Comparison of ENCODE assay signal across 8 cellular contexts in the genomic region with DNA sequence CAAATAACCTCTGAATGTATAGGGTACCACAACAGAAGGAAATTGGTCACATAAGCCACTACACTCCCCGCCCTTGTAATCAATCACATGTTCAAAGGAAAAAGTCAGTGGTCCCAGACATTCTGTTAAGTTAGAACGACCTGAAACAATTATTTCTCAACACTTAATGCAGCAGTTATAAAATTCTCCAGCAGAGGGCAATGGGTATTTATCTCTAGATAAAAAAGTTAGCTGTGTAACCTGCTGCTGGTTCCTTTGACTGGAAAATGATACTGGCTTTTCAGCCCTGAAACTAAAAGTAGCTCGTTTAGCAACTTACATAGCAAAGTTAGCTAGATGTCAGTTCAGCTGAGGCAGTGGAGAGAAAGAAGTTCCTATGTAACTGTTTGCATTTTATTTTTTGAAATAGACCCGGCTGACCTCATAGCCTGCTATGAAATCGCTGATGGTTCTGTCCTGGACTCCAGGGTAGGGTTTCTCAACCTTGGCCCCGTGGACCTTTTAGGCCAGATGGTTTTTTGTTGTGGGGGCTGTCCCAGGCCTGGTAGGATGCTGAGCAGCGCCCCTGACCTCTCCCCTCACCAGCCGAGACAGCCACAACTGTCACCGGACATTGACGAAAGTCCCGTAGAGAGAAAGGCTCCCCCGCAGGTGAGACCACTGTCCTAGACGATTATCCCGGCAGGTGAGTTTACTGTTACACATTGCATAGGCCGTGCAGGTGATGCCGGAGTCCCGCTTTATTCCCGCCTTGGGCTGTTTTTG. TPM values are rescaled to one million over a fixed set of nuclear protein-coding genes. Genes with fewer than 3 reads are reported as not detected.
DNase-seq lines count a peak whose midpoint lies in the region; ATAC-seq, FAIRE-seq and TF ChIP-seq lines count a peak whose summit lies in the region.

No MANE protein-coding gene starts in this region.

- H3K27ac ChIP-seq in epithelial cell of prostate (peak overlapping the region; percentile 4), neural cell (ENCODE audit: low read length) (no peak overlapping the region)

- no peaks in the 10 kb centered on the region for H3K36me3 ChIP-seq in neural cell (ENCODE audit: insufficient read depth, low read length)

- ATAC-seq in HG03460 (IDR thresholded peaks at IDR 0.05; ENCODE audit: unreplicated experiment): no peak

- H3K27me3 ChIP-seq in neural cell (ENCODE audit: insufficient read depth, low read depth, low read length): no peaks in the 10 kb centered on the region

- no peaks in the 10 kb centered on the region for H3K79me2 ChIP-seq in neural cell (replicated peaks; ENCODE audit: insufficient read depth, low read length)

- no peaks in the 10 kb centered on the region for H3K9me3 ChIP-seq in neural cell (ENCODE audit: low read length)

- H3K9me2 ChIP-seq in neural cell (ENCODE audit: insufficient read depth, low read length): no peaks in the 10 kb centered on the region

- no peak overlapping the region for H3K9ac ChIP-seq in neural cell (ENCODE audit: low read length)

- TF ChIP-seq CTCF in AG10803 (conservative IDR thresholded peaks at IDR 0.05; ENCODE audit: low read length): peak; percentile 70
- peak; percentile 66 for TF ChIP-seq CTCF in GM12872 (IDR thresholded peaks at IDR 0.05; ENCODE audit: insufficient read depth, low read depth, low read length)
- TF ChIP-seq CTCF in neural cell (IDR thresholded peaks at IDR 0.05; ENCODE audit: poor library complexity, severe bottlenecking): peak; percentile 82

- H3K4me3 ChIP-seq in AG10803 (ENCODE audit: low read length) (no peak overlapping the region), neural cell (ENCODE audit: low read length) (no peak overlapping the region)

- DNase-seq in AG10803 (ENCODE audit: low read depth) (peak; percentile 53), HTR-8/SVneo (ENCODE audit: insufficient read length, low spot score) (peak; percentile 69), RPMI8226 (peak; percentile 78), epithelial cell of prostate (ENCODE audit: low read depth, low spot score) (no peak)
- no peak for DNase-seq in stimulated activated CD4-positive, alpha-beta T cell treated with anti-CD3 and anti-CD28 coated beads, Interleukin-4, amount 100 ng/mL, for 1 hour

- FAIRE-seq in HTR-8/SVneo (lab: Jason Lieb, UNC): no peak

- H3F3A ChIP-seq in neural cell (ENCODE audit: insufficient read depth, low read length, poor library complexity, severe bottlenecking): no peaks in the 10 kb centered on the region

- H4K20me1 ChIP-seq in neural cell (ENCODE audit: insufficient read depth): no peaks in the 10 kb centered on the region

- H2AFZ ChIP-seq in neural cell (ENCODE audit: low read depth, low read length): no peak overlapping the region

- no peak overlapping the region for H3K4me2 ChIP-seq in neural cell (ENCODE audit: low read length)

- TF ChIP-seq RAD21 in neural cell (conservative IDR thresholded peaks at IDR 0.05): peak; percentile 76

- TF ChIP-seq EP300 in neural cell (conservative IDR thresholded peaks at IDR 0.05; ENCODE audit: poor library complexity, severe bottlenecking): no peak

TF ChIP-seq in neural cell, 6 proteins besides CTCF, POLR2A, EP300 and RAD21:
- TF ChIP-seq MXI1 (conservative IDR thresholded peaks at IDR 0.05; ENCODE audit: poor library complexity, severe bottlenecking) (no peak), SMC3 (conservative IDR thresholded peaks at IDR 0.05; ENCODE audit: poor library complexity) (peak; percentile 87), TAF1 (IDR thresholded peaks at IDR 0.05; ENCODE audit: low read depth) (no peak), EZH2 (IDR thresholded peaks at IDR 0.05; ENCODE audit: borderline replicate concordance, insufficient read depth, low read length, poor library complexity, severe bottlenecking) (no peak), POLR2AphosphoS5 (IDR thresholded peaks at IDR 0.05) (no peak)
- TF ChIP-seq, protein P1, sequence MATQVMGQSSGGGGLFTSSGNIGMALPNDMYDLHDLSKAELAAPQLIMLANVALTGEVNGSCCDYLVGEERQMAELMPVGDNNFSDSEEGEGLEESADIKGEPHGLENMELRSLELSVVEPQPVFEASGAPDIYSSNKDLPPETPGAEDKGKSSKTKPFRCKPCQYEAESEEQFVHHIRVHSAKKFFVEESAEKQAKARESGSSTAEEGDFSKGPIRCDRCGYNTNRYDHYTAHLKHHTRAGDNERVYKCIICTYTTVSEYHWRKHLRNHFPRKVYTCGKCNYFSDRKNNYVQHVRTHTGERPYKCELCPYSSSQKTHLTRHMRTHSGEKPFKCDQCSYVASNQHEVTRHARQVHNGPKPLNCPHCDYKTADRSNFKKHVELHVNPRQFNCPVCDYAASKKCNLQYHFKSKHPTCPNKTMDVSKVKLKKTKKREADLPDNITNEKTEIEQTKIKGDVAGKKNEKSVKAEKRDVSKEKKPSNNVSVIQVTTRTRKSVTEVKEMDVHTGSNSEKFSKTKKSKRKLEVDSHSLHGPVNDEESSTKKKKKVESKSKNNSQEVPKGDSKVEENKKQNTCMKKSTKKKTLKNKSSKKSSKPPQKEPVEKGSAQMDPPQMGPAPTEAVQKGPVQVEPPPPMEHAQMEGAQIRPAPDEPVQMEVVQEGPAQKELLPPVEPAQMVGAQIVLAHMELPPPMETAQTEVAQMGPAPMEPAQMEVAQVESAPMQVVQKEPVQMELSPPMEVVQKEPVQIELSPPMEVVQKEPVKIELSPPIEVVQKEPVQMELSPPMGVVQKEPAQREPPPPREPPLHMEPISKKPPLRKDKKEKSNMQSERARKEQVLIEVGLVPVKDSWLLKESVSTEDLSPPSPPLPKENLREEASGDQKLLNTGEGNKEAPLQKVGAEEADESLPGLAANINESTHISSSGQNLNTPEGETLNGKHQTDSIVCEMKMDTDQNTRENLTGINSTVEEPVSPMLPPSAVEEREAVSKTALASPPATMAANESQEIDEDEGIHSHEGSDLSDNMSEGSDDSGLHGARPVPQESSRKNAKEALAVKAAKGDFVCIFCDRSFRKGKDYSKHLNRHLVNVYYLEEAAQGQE (IDR thresholded peaks at IDR 0.05; ENCODE audit: borderline replicate concordance): no peak

RNA-seq across cellular contexts. Expression of a gene that starts 40.2 kb away (rescaled TPM):
- 0.20 and 1.1 TPM in 2 replicates for polyA plus RNA-seq in neural cell
- polyA minus RNA-seq in neural cell: 0.73 and 0.93 TPM in 2 replicates

RNA-seq across cellular contexts. Expression of a gene that starts 40.8 kb away (rescaled TPM):
- polyA plus RNA-seq in neural cell: 0.64 TPM in 1 of 2 replicates, not detected in the other
- polyA minus RNA-seq in neural cell: not detected in 2 replicates

Comparison
In these comparisons a context has a peak if more than half of its experiments do, and no peak if none do; other contexts are left out.
1. DNase-seq: peak in AG10803 (single experiment), HTR-8/SVneo (single experiment) and RPMI8226 (single experiment); none in epithelial cell of prostate (single experiment) and stimulated activated CD4-positive, alpha-beta T cell treated with anti-CD3 and anti-CD28 coated beads, Interleukin-4, amount 100 ng/mL, for 1 hour (single experiment).
2. Peak in every context shown above with its lines, with median percentiles within 50 percentile points of each other: CTCF ChIP-seq.